13 cellular contexts compared by ENCODE assay signal in genomic region chr22:26416670-26417270, GRCh38. TPM values are rescaled to one million over a fixed set of nuclear protein-coding genes. Genes with fewer than 3 reads are reported as not detected.
DNase-seq lines count a peak whose midpoint lies in the region; ATAC-seq and TF ChIP-seq lines count a peak whose summit lies in the region.
"Had no signal": no experiment of that assay in that cellular context is flagged by ENCODE, and none has a peak within 500 bp of the region (broad histone marks: within the 10 kb centered on the region; RNA-seq: fewer than 3 reads in every experiment).

No MANE protein-coding gene starts in this region.

- no TSS peak for BruUV-seq in PC-9 (replicated peaks; lab: Mats Ljungman, UMichigan)

- ATAC-seq in omental fat pad (ENCODE audit: low FRiP score) (peak; percentile 54), left lobe of liver (no peak)

- H3K27ac ChIP-seq in PC-9, result no peak overlapping the region
- no peak overlapping the region for H3K27ac ChIP-seq in neuronal stem cell (replicated peaks; ENCODE audit: low read length)
- H3K27ac ChIP-seq: tibial artery had no signal

- H3K27me3 ChIP-seq in PC-9 (ENCODE audit: insufficient read depth, low read depth) (peaks cover 95% of the 10 kb centered on the region), neuronal stem cell (ENCODE audit: control insufficient read depth in 3 of 3, insufficient read depth in 3 of 3, low read depth in 1 of 3, low read length in 3 of 3) (peaks cover 0 to 27% (median 0%) of the 10 kb centered on the region in 3 experiments)

- no peaks in the 10 kb centered on the region for H3K79me1 ChIP-seq in neuronal stem cell (ENCODE audit: low read depth, low read length)

- no peaks in the 10 kb centered on the region for H3K79me2 ChIP-seq in PC-9 (ENCODE audit: low read depth)

- no peak overlapping the region for H3K4me3 ChIP-seq in PC-9
- no peak overlapping the region for H3K4me3 ChIP-seq in neuronal stem cell (ENCODE audit: low read length in 2 of 2)
- H3K4me3 ChIP-seq: tibial artery had no signal

- no peak overlapping the region for H2BK15ac ChIP-seq in neuronal stem cell (ENCODE audit: low read length)

- H3F3A ChIP-seq in PC-9 (ENCODE audit: insufficient read depth, low read depth), result no peaks in the 10 kb centered on the region

- H2AFZ ChIP-seq in PC-9 (no peak overlapping the region), neuronal stem cell (ENCODE audit: low read length) (no peak overlapping the region)

- H2AK5ac ChIP-seq in neuronal stem cell (ENCODE audit: low read depth, low read length), result no peak overlapping the region

- no peak overlapping the region for H4K8ac ChIP-seq in neuronal stem cell (ENCODE audit: low read depth, low read length)

- H3K4ac ChIP-seq in neuronal stem cell (ENCODE audit: low read length), result no peak overlapping the region

- CTCF ChIA-PET in PC-9 (lab: Charles Lee), result interaction anchor here (0.6 kb wide), 1 partner anchor 10 kb away, joined by 5 read pairs; no protein-coding TSS in a partner anchor

- H2BK5ac ChIP-seq in neuronal stem cell (ENCODE audit: low read length), result no peak overlapping the region

- H3K18ac ChIP-seq in neuronal stem cell (ENCODE audit: low read length), result no peak overlapping the region

- no peaks in the 10 kb centered on the region for H4K20me1 ChIP-seq in PC-9 (ENCODE audit: insufficient read depth)

- no peak overlapping the region for H2BK12ac ChIP-seq in neuronal stem cell (ENCODE audit: low read length)

- intact Hi-C loops in PC-9 (cut with micrococcal nuclease; ENCODE audit: unreplicated experiment), result no loop called here

- peak; percentile 67 for DNase-seq in ELR (ENCODE audit: low read depth)
- peak; percentile 50 to 61 for DNase-seq in PC-9
- DNase-seq in epidermal melanocyte (ENCODE audit: insufficient read length, low spot score), result peak; percentile 61
- DNase-seq in omental fat pad (ENCODE audit: low spot score), result no peak
- DNase-seq in NK-92 treated with Interleukin-12 subunit alpha and Interleukin-12 subunit beta, amount 100 ng/mL, for 24 hours (lab: John Stamatoyannopoulos, UW), result no peak
- no peak for DNase-seq in left lobe of liver (ENCODE audit: low spot score)
- DNase-seq in ecto neural progenitor cell (ENCODE audit: low spot score), result no peak
- DNase-seq in neuronal stem cell (ENCODE audit: low spot score), result no peak
- DNase-seq: activated CD4-positive, alpha-beta T cell treated with anti-CD3 and anti-CD28 coated beads, Interleukin-2, amount 10 ng/mL, durations not matched to agents 24 days and 14 days; naive B cell; NCI-H1048; stimulated activated CD4-positive, alpha-beta T cell treated with anti-CD3 and anti-CD28 coated beads, Interleukin-2, amount 100 ng/mL, for 48 hours; tibial artery had no signal

- WGBS in neuronal stem cell (ENCODE audit: extremely low coverage in 2 of 2, insufficient read length in 2 of 2, insufficient replicate concordance in 1 of 2), 2 donors, result no CpG with 5 or more reads among the region's 8 CpGs

- no peak overlapping the region for H3K9ac ChIP-seq in neuronal stem cell (ENCODE audit: low read depth, low read length, poor library complexity)

- H3K23ac ChIP-seq in neuronal stem cell (ENCODE audit: low read depth, low read length, poor library complexity), result no peak overlapping the region

- H4K91ac ChIP-seq in neuronal stem cell (ENCODE audit: low read depth, low read length, poor library complexity), result no peak overlapping the region

- H3K9me2 ChIP-seq in PC-9 (ENCODE audit: insufficient read depth), result no peaks in the 10 kb centered on the region

- TF ChIP-seq CTCF in PC-9 (conservative IDR thresholded peaks at IDR 0.05), result no peak
- no peak for TF ChIP-seq CTCF in omental fat pad (IDR thresholded peaks at IDR 0.05)

- no peaks in the 10 kb centered on the region for H3K4me1 ChIP-seq in PC-9 (replicated peaks; ENCODE audit: insufficient read depth)
- H3K4me1 ChIP-seq in neuronal stem cell (ENCODE audit: control insufficient read depth in 2 of 2, insufficient read depth in 1 of 2, low read depth in 1 of 2, low read length in 2 of 2), result peaks cover 0 to 2% of the 10 kb centered on the region in 2 donors
- H3K4me1 ChIP-seq: tibial artery had no signal

- H2BK120ac ChIP-seq in neuronal stem cell (ENCODE audit: low read depth, low read length), result no peak overlapping the region

- H3K9me3 ChIP-seq in PC-9 (ENCODE audit: insufficient read depth, low read depth) (no peaks in the 10 kb centered on the region), neuronal stem cell (replicated peaks in 1 of 2; ENCODE audit: control insufficient read depth in 2 of 2, insufficient read depth in 1 of 2, low read depth in 1 of 2, low read length in 2 of 2) (no peaks in the 10 kb centered on the region)
- H3K9me3 ChIP-seq: tibial artery had no signal

- H3K4me2 ChIP-seq in PC-9 (peak overlapping the region; percentile 4; the same call in 1 of the 2 replicates), neuronal stem cell (ENCODE audit: insufficient read depth, low read length, poor library complexity, severe bottlenecking) (no peak overlapping the region)

- no peak overlapping the region for H3K14ac ChIP-seq in neuronal stem cell (ENCODE audit: low read length)

- H3K36me3 ChIP-seq in PC-9 (ENCODE audit: low read depth), result no peaks in the 10 kb centered on the region
- H3K36me3 ChIP-seq in neuronal stem cell (replicated peaks in 1 of 2; ENCODE audit: control insufficient read depth in 2 of 2, insufficient read depth in 2 of 2, low read length in 2 of 2), result no peaks in the 10 kb centered on the region
- H3K36me3 ChIP-seq: tibial artery had no signal

- POLR2A ChIA-PET in PC-9 (lab: Charles Lee; ENCODE audit: unreplicated experiment), result interaction anchor here (0.6 kb wide), 1 partner anchor 25 kb away, joined by 32 read pairs; no protein-coding TSS in a partner anchor

RNA-seq across cellular contexts. Expression of gene ASPHD2, which starts 12.3 kb away (rescaled TPM):
- total RNA-seq in PC-9 (2021) (0.33 and 0.44 TPM in 2 replicates), omental fat pad (1 to 10 TPM in 2 of 4 donors, under 1 TPM in 2; 0.32 to 2.0 (median 0.95) TPM), left lobe of liver (0.13 TPM)
- polyA plus RNA-seq in neuronal stem cell (2013, experiment 1 of 2), result 11.5 TPM
- polyA plus RNA-seq in neuronal stem cell (2013, experiment 2 of 2), result 11.4 TPM

Comparison
In these comparisons a context has a peak if more than half of its experiments do, and no peak if none do; other contexts are left out.
1. DNase-seq: peak in ELR (single experiment), PC-9 (2 of 2) and epidermal melanocyte (single experiment); none in omental fat pad (single experiment), NK-92 treated with Interleukin-12 subunit alpha and Interleukin-12 subunit beta, amount 100 ng/mL, for 24 hours (single experiment), left lobe of liver (single experiment), ecto neural progenitor cell (single experiment) and neuronal stem cell (single experiment).